ENCODE assay signal across 12 cellular contexts in genomic region chr3:143445118-143445517, GRCh38.
DNase-seq lines count a peak whose midpoint lies in the region; ATAC-seq and TF ChIP-seq lines count a peak whose summit lies in the region.
"Had no signal": no experiment of that assay in that cellular context is flagged by ENCODE, and none has a peak within 500 bp of the region (broad histone marks: within the 10 kb centered on the region; RNA-seq: fewer than 3 reads in every experiment).

No MANE protein-coding gene starts in this region.

- no peaks in the 10 kb centered on the region for H3K27me3 ChIP-seq in thyroid gland
- H3K27me3 ChIP-seq: adrenal gland had no signal

- WGBS in thyroid gland, 2 donors, result 89 to 92% methylated on average over 2 of the region's 2 CpGs

- H3K4me3 ChIP-seq in foreskin fibroblast (ENCODE audit: low read depth in 1 of 2, low read length in 2 of 2), result no peak overlapping the region
- no peak overlapping the region for H3K4me3 ChIP-seq in thyroid gland (replicated peaks in 1 of 3)
- H3K4me3 ChIP-seq: adrenal gland, SK-N-MC had no signal

- H3K4me1 ChIP-seq in thyroid gland, result peaks cover 0 to 14% of the 10 kb centered on the region in 2 donors

- intact Hi-C loops in thyroid gland (cut with DNase I), result no loop called here

- ATAC-seq in GM18508 (IDR thresholded peaks at IDR 0.05; ENCODE audit: insufficient read depth, unreplicated experiment) (peak; percentile 91), GM21515 (IDR thresholded peaks at IDR 0.05; ENCODE audit: unreplicated experiment) (peak; percentile 65), HG03469 (IDR thresholded peaks at IDR 0.05; ENCODE audit: unreplicated experiment) (peak; percentile 74)
- ATAC-seq: sciatic nerve had no signal

- no peak for TF ChIP-seq POLR2A in thyroid gland (IDR thresholded peaks at IDR 0.05)

- no peak for TF ChIP-seq CTCF in foreskin fibroblast (IDR thresholded peaks at IDR 0.05; ENCODE audit: low read depth, low read length)
- no peak for TF ChIP-seq CTCF in thyroid gland (IDR thresholded peaks at IDR 0.05)

- no peaks in the 10 kb centered on the region for H3K36me3 ChIP-seq in thyroid gland
- H3K36me3 ChIP-seq: adrenal gland had no signal

- no peak overlapping the region for H3K27ac ChIP-seq in thyroid gland
- H3K27ac ChIP-seq: adrenal gland, KMS-11, SK-N-MC had no signal

- H3K9me3 ChIP-seq in thyroid gland, result no peaks in the 10 kb centered on the region
- H3K9me3 ChIP-seq: adrenal gland had no signal

- peak; percentile 48 to 51 for DNase-seq in foreskin fibroblast
- DNase-seq in NCI-H748 (lab: John Stamatoyannopoulos, UW; ENCODE audit: unreplicated experiment), result no peak
- no peak for DNase-seq in stimulated activated CD4-positive, alpha-beta T cell treated with anti-CD3 and anti-CD28 coated beads, Interleukin-4, amount 100 ng/mL, for 1 hour
- DNase-seq in thyroid gland, result no peak
- DNase-seq in mesenteric fat pad (ENCODE audit: low spot score), result no peak
- DNase-seq: adrenal gland had no signal

Comparison
In these comparisons a context has a peak if more than half of its experiments do, and no peak if none do; other contexts are left out.
1. DNase-seq: peak in foreskin fibroblast (2 of 2); none in NCI-H748 (single experiment), stimulated activated CD4-positive, alpha-beta T cell treated with anti-CD3 and anti-CD28 coated beads, Interleukin-4, amount 100 ng/mL, for 1 hour (single experiment), thyroid gland (0 of 2) and mesenteric fat pad (single experiment).
2. Peak in every context shown above with its lines, with median percentiles within 50 percentile points of each other: ATAC-seq.